Comparison of ENCODE assay signal across 28 cellular contexts in genomic region chr2:30692829-30693265, GRCh38.
DNase-seq lines count a peak whose midpoint lies in the region; ATAC-seq and TF ChIP-seq lines count a peak whose summit lies in the region.
"Had no signal": no experiment of that assay in that cellular context is flagged by ENCODE, and none has a peak within 500 bp of the region (broad histone marks: within the 10 kb centered on the region; RNA-seq: fewer than 3 reads in every experiment).

No MANE protein-coding gene starts in this region.

- no peaks in the 10 kb centered on the region for H3K9me3 Mint-ChIP-seq in activated CD8-positive, alpha-beta memory T cell treated with anti-CD3 and anti-CD28 coated beads, Interleukin-2, amount 10 ng/mL, durations not matched to agents 7 days and 5 days (ENCODE audit: low read depth)
- H3K9me3 Mint-ChIP-seq: CD4-positive, alpha-beta memory T cell had no signal

- H3K27me3 Mint-ChIP-seq in activated CD8-positive, alpha-beta memory T cell treated with anti-CD3 and anti-CD28 coated beads, Interleukin-2, amount 10 ng/mL, durations not matched to agents 7 days and 5 days, result peaks cover 3% of the 10 kb centered on the region
- H3K27me3 Mint-ChIP-seq: activated CD4-positive, alpha-beta T cell treated with anti-CD3 and anti-CD28 coated beads for 36 hours had no signal

- H3K4me3 ChIP-seq in ascending aorta (no peak overlapping the region), mesenchymal stem cell (ENCODE audit: insufficient read depth in 1 of 2, low read depth in 1 of 2, low read length in 2 of 2) (no peak overlapping the region), tibial artery (no peak overlapping the region)
- H3K4me3 ChIP-seq: adrenal gland, pancreas, right lobe of liver, testis had no signal

- no peak for ATAC-seq in activated CD8-positive, alpha-beta memory T cell treated with anti-CD3 and anti-CD28 coated beads, Interleukin-2, amount 10 ng/mL, durations not matched to agents 7 days and 5 days
- ATAC-seq in HG03095 (IDR thresholded peaks at IDR 0.05; ENCODE audit: unreplicated experiment), result no peak
- ATAC-seq: activated CD4-positive, alpha-beta T cell treated with anti-CD3 and anti-CD28 coated beads for 36 hours had no signal

- H2BK5ac ChIP-seq in mesenchymal stem cell (ENCODE audit: low read depth, low read length, poor library complexity, severe bottlenecking), result no peak overlapping the region

- no peaks in the 10 kb centered on the region for H3K79me1 ChIP-seq in mesenchymal stem cell (replicated peaks; ENCODE audit: low read length, poor library complexity, severe bottlenecking)

- H3K36me3 ChIP-seq in ascending aorta (no peaks in the 10 kb centered on the region), mesenchymal stem cell (ENCODE audit: control insufficient read depth in 1 of 2, insufficient read depth in 2 of 2, low read depth in 1 of 2, low read length in 2 of 2) (no peaks in the 10 kb centered on the region), tibial artery (no peaks in the 10 kb centered on the region)
- H3K36me3 ChIP-seq: adrenal gland, brain microvascular endothelial cell, pancreas, right lobe of liver had no signal

- H3K14ac ChIP-seq in mesenchymal stem cell (ENCODE audit: low read length in 2 of 2), result no peak overlapping the region

- H4K91ac ChIP-seq in mesenchymal stem cell (ENCODE audit: low read length), result peak overlapping the region; percentile 18

- no peaks in the 10 kb centered on the region for H3K36me3 Mint-ChIP-seq in activated CD8-positive, alpha-beta memory T cell treated with anti-CD3 and anti-CD28 coated beads, Interleukin-2, amount 10 ng/mL, durations not matched to agents 7 days and 5 days
- H3K36me3 Mint-ChIP-seq: CD4-positive, alpha-beta memory T cell had no signal

- H3K27me3 ChIP-seq in ascending aorta, result no peaks in the 10 kb centered on the region
- peaks cover 4 to 10% of the 10 kb centered on the region in 2 experiments for H3K27me3 ChIP-seq in mesenchymal stem cell (ENCODE audit: control insufficient read depth in 1 of 2, insufficient read depth in 1 of 2, low read length in 2 of 2)
- no peaks in the 10 kb centered on the region for H3K27me3 ChIP-seq in tibial artery
- H3K27me3 ChIP-seq: adrenal gland, brain microvascular endothelial cell, pancreas, right lobe of liver, testis had no signal

- no peak overlapping the region for H2AFZ ChIP-seq in mesenchymal stem cell (ENCODE audit: low read depth, low read length)

- intact Hi-C loops in ascending aorta (cut with DNase I), result loop anchor here (5.0 kb wide), 5 partner anchors 111 to 476 kb away; partner anchors contain the start of gene LBH
- intact Hi-C loops in tibial artery (cut with DNase I; ENCODE audit: low total_unique reads), result loop anchor here (10.0 kb wide), 1 partner anchor 108 kb away; no protein-coding TSS in a partner anchor

- H3K18ac ChIP-seq in mesenchymal stem cell (ENCODE audit: low read depth in 1 of 2, low read length in 2 of 2), result no peak overlapping the region

- H2BK15ac ChIP-seq in mesenchymal stem cell (ENCODE audit: low read depth, poor library complexity, severe bottlenecking), result no peak overlapping the region

- H3K23ac ChIP-seq in mesenchymal stem cell (ENCODE audit: low read length in 2 of 2), result no peak overlapping the region

- H3K4ac ChIP-seq in mesenchymal stem cell (ENCODE audit: low read depth in 1 of 2, low read length in 2 of 2), result no peak overlapping the region

- no peaks in the 10 kb centered on the region for H3K4me1 Mint-ChIP-seq in activated CD8-positive, alpha-beta memory T cell treated with anti-CD3 and anti-CD28 coated beads, Interleukin-2, amount 10 ng/mL, durations not matched to agents 7 days and 5 days
- H3K4me1 Mint-ChIP-seq: activated CD4-positive, alpha-beta T cell treated with anti-CD3 and anti-CD28 coated beads for 36 hours; CD4-positive, alpha-beta memory T cell had no signal

- 87% methylated on average over 4 of the region's 7 CpGs for WGBS in mesenchymal stem cell

- no peak overlapping the region for H2BK12ac ChIP-seq in mesenchymal stem cell (ENCODE audit: low read length in 2 of 2)

- peaks cover 18 to 59% of the 10 kb centered on the region in 2 donors for H3K4me1 ChIP-seq in ascending aorta
- H3K4me1 ChIP-seq in mesenchymal stem cell (ENCODE audit: control insufficient read depth, insufficient read depth, low read depth, low read length), result no peaks in the 10 kb centered on the region
- H3K4me1 ChIP-seq in tibial artery, result peaks cover 0 to 78% (median 54%) of the 10 kb centered on the region in 4 donors
- H3K4me1 ChIP-seq: pancreas, right lobe of liver had no signal

- no peak overlapping the region for H3K4me3 Mint-ChIP-seq in activated CD8-positive, alpha-beta memory T cell treated with anti-CD3 and anti-CD28 coated beads, Interleukin-2, amount 10 ng/mL, durations not matched to agents 7 days and 5 days
- H3K4me3 Mint-ChIP-seq: activated CD4-positive, alpha-beta T cell treated with anti-CD3 and anti-CD28 coated beads for 36 hours; CD4-positive, alpha-beta memory T cell; nephron progenitor cell had no signal

- H2BK120ac ChIP-seq in mesenchymal stem cell (ENCODE audit: low read depth, low read length), result no peak overlapping the region

- CTCF ChIA-PET in activated CD8-positive, alpha-beta memory T cell treated with anti-CD3 and anti-CD28 coated beads, Interleukin-2, amount 10 ng/mL, durations not matched to agents 7 days and 5 days (lab: Charles Lee), result interaction anchor here (0.7 to 7.8 kb wide), 4 partner anchors 18 to 528 kb away, joined by 3 to 28 read pairs (median 4); no protein-coding TSS in a partner anchor

- no peak for TF ChIP-seq CTCF in ascending aorta (IDR thresholded peaks at IDR 0.05)
- no peak for TF ChIP-seq CTCF in tibial artery (IDR thresholded peaks at IDR 0.05)

- H3K9me3 ChIP-seq in ascending aorta (no peaks in the 10 kb centered on the region), mesenchymal stem cell (ENCODE audit: control insufficient read depth, low read length) (no peaks in the 10 kb centered on the region), tibial artery (no peaks in the 10 kb centered on the region)
- H3K9me3 ChIP-seq: adrenal gland, pancreas, right lobe of liver, testis had no signal

- no peak overlapping the region for H4K8ac ChIP-seq in mesenchymal stem cell (ENCODE audit: low read length)

- H3K27ac ChIP-seq in ascending aorta (peak overlapping the region; percentile 91 to 94), mesenchymal stem cell (ENCODE audit: low read length, poor library complexity, severe bottlenecking) (no peak overlapping the region), tibial artery (peak overlapping the region; percentile 87 to 95)
- H3K27ac ChIP-seq: brain microvascular endothelial cell, pancreas, right lobe of liver, testis had no signal

- no peak overlapping the region for H3K4me2 ChIP-seq in mesenchymal stem cell (ENCODE audit: low read length, poor library complexity, severe bottlenecking)

- no peak overlapping the region for H2AK5ac ChIP-seq in mesenchymal stem cell (ENCODE audit: low read length, severe bottlenecking)

- no peak overlapping the region for H3K27ac Mint-ChIP-seq in activated CD8-positive, alpha-beta memory T cell treated with anti-CD3 and anti-CD28 coated beads, Interleukin-2, amount 10 ng/mL, durations not matched to agents 7 days and 5 days
- H3K27ac Mint-ChIP-seq: activated CD4-positive, alpha-beta T cell treated with anti-CD3 and anti-CD28 coated beads for 36 hours; CD4-positive, alpha-beta memory T cell; nephron progenitor cell had no signal

- DNase-seq in activated CD8-positive, alpha-beta memory T cell treated with anti-CD3 and anti-CD28 coated beads, Interleukin-2, amount 10 ng/mL, durations not matched to agents 7 days and 5 days, result peak; percentile 33
- DNase-seq in activated CD8-positive, alpha-beta memory T cell treated with anti-CD3 and anti-CD28 coated beads for 24 hours, result no peak
- DNase-seq in ascending aorta (ENCODE audit: low spot score in 2 of 2), result peak in 1 of 2 donors; percentile 71
- no peak for DNase-seq in mesenchymal stem cell
- peak in 1 of 2 donors; percentile 70 for DNase-seq in tibial artery
- no peak for DNase-seq in GOT3 (lab: John Stamatoyannopoulos, UW)
- DNase-seq in NOMO-1 treated with DMSO at 0.1 percent for 48 hours (lab: John Stamatoyannopoulos, UW; ENCODE audit: unreplicated experiment), result no peak
- DNase-seq: activated naive CD4-positive, alpha-beta T cell treated with Interleukin-2 at 50 U/mL for 16 hours; activated T-cell treated with anti-CD3 and anti-CD28 coated beads, Interleukin-2, amount 50 U/mL, for 48 hours; AML-193; brain microvascular endothelial cell; CD4-positive, alpha-beta memory T cell; Karpas-422; NCI-H1694 treated with DMSO at 0.1 percent for 48 hours; NCI-H2171; NCI-H524; nephron progenitor cell; NK-92 treated with Interleukin-12 subunit alpha and Interleukin-12 subunit beta, amount 100 ng/mL, for 24 hours; Right ventricle myocardium superior; stimulated activated CD4-positive, alpha-beta T cell treated with anti-CD3 and anti-CD28 coated beads, Interleukin-4, amount 100 ng/mL, for 4 hours; stimulated activated naive CD4-positive, alpha-beta T cell treated with Interleukin-2 at 50 U/mL for 16 hours; T-helper 2 cell had no signal

- no peak overlapping the region for H3K9ac ChIP-seq in mesenchymal stem cell (ENCODE audit: low read length)
